In the genomic region with DNA sequence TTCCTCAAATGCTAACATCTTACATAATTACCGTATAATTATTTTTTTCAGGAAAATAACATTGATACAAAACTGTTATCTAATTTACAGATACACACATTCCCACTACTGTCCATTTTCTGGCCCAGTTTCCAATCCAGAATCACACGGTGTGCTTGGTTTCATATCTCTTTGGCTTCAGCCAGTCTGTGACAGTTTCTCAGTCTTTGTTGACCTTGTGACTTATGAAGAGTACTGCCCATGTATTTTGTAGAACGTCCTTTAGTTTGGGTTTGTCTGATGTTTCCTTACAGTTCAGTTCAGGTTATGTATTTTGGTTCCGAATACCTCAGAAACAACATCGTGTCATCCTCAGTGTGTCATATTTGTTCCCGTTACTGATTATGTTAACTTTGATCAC, we compare ENCODE assay signal across 34 cellular contexts.
"Had no signal": no experiment of that assay in that cellular context is flagged by ENCODE, and none has a peak within 500 bp of the region (broad histone marks: within the 10 kb centered on the region; RNA-seq: fewer than 3 reads in every experiment).

No MANE protein-coding gene starts in this region.

- H3K27me3 Mint-ChIP-seq: dendritic cell treated with granulocyte-macrophage colony-stimulating factor and Interleukin-4, amounts not matched to agents 40 ng/mL and 50 ng/mL, for 4 days; memory B cell; naive B cell; natural killer cell treated with Interleukin-12 subunit alpha and Interleukin-12 subunit beta and Interleukin-15 and Interleukin-18, amount 100 ng/mL, for 72 hours; progenitor cell of endocrine pancreas; stimulated activated naive CD8-positive, alpha-beta T cell treated with anti-CD3 and anti-CD28 coated beads, Interleukin-15, amount 100 ng/mL, for 72 hours had no signal

- H3K4me3 Mint-ChIP-seq: dendritic cell treated with granulocyte-macrophage colony-stimulating factor and Interleukin-4, amounts not matched to agents 40 ng/mL and 50 ng/mL, for 4 days; endodermal cell; memory B cell; mesothelial cell of epicardium; naive B cell; natural killer cell treated with Interleukin-12 subunit alpha and Interleukin-12 subunit beta and Interleukin-15 and Interleukin-18, amount 100 ng/mL, for 72 hours; neural crest cell; stimulated activated naive CD8-positive, alpha-beta T cell treated with anti-CD3 and anti-CD28 coated beads, Interleukin-15, amount 100 ng/mL, for 72 hours had no signal

- H3K27ac Mint-ChIP-seq: dendritic cell treated with granulocyte-macrophage colony-stimulating factor and Interleukin-4, amounts not matched to agents 40 ng/mL and 50 ng/mL, for 4 days; endodermal cell; mesothelial cell of epicardium; natural killer cell treated with Interleukin-12 subunit alpha and Interleukin-12 subunit beta and Interleukin-15 and Interleukin-18, amount 100 ng/mL, for 72 hours; progenitor cell of endocrine pancreas; stimulated activated naive CD8-positive, alpha-beta T cell treated with anti-CD3 and anti-CD28 coated beads, Interleukin-15, amount 100 ng/mL, for 72 hours had no signal

- H3K9me3 Mint-ChIP-seq: dendritic cell treated with granulocyte-macrophage colony-stimulating factor and Interleukin-4, amounts not matched to agents 40 ng/mL and 50 ng/mL, for 4 days; endodermal cell; memory B cell; mesothelial cell of epicardium; naive B cell; natural killer cell treated with Interleukin-12 subunit alpha and Interleukin-12 subunit beta and Interleukin-15 and Interleukin-18, amount 100 ng/mL, for 72 hours; neural crest cell; stimulated activated naive CD8-positive, alpha-beta T cell treated with anti-CD3 and anti-CD28 coated beads, Interleukin-15, amount 100 ng/mL, for 72 hours had no signal

- DNase-seq: colonic mucosa; effector CD8-positive, alpha-beta T cell; endodermal cell; foreskin fibroblast; gastrocnemius medialis; head of caudate nucleus; kidney; left ventricle myocardium inferior; mucosa of descending colon; naive B cell; stimulated activated CD4-positive, alpha-beta T cell treated with anti-CD3 and anti-CD28 coated beads, Interleukin-12 subunit alpha, Interleukin-12 subunit beta, amount 100 ng/mL, for 4 hours; stimulated activated CD4-positive, alpha-beta T cell treated with anti-CD3 and anti-CD28 coated beads, Interleukin-1b, Interleukin-23, amount 100 ng/mL, for 48 hours; stimulated activated CD4-positive, alpha-beta T cell treated with anti-CD3 and anti-CD28 coated beads, Interleukin-4, amount 100 ng/mL, for 1 hour; stimulated activated CD8-positive, alpha-beta memory T cell treated with anti-CD3 and anti-CD28 coated beads, Interleukin-4, amount 100 ng/mL, for 48 hours; stimulated activated naive CD4-positive, alpha-beta T cell; stimulated activated naive CD8-positive, alpha-beta T cell treated with anti-CD3 and anti-CD28 coated beads, Interleukin-15, amount 100 ng/mL, for 72 hours; thyroid gland; trophoblast cell had no signal

- ATAC-seq: esophagus mucosa; gastrocnemius medialis; mucosa of descending colon; natural killer cell treated with Interleukin-12 subunit alpha and Interleukin-12 subunit beta and Interleukin-15 and Interleukin-18, amount 100 ng/mL, for 72 hours; sciatic nerve; stimulated activated naive CD8-positive, alpha-beta T cell treated with anti-CD3 and anti-CD28 coated beads, Interleukin-15, amount 100 ng/mL, for 72 hours had no signal

- H3K9me3 ChIP-seq: colonic mucosa, gastrocnemius medialis, left ventricle myocardium inferior, mucosa of descending colon, neutrophil, suprapubic skin, thyroid gland, vagina had no signal

- H3K4me3 ChIP-seq: colonic mucosa, gastrocnemius medialis, hepatocyte, left ventricle myocardium inferior, lung, mucosa of descending colon, smooth muscle cell, suprapubic skin, thyroid gland, vagina had no signal

- H3K36me3 ChIP-seq: colonic mucosa, neutrophil, thyroid gland had no signal

- H3K36me3 Mint-ChIP-seq: naive B cell had no signal

- H3K4me1 Mint-ChIP-seq: memory B cell; mesothelial cell of epicardium; neural crest cell; stimulated activated naive CD8-positive, alpha-beta T cell treated with anti-CD3 and anti-CD28 coated beads, Interleukin-15, amount 100 ng/mL, for 72 hours had no signal

- H3K27me3 ChIP-seq: colonic mucosa, gastrocnemius medialis, hepatocyte, neutrophil, suprapubic skin, thyroid gland, vagina had no signal

- H3K4me1 ChIP-seq: colonic mucosa, gastrocnemius medialis, left ventricle myocardium inferior, parathyroid adenoma, suprapubic skin, vagina had no signal

- H3K27ac ChIP-seq: colonic mucosa, epithelial cell of prostate, gastrocnemius medialis, hepatocyte, left ventricle myocardium inferior, neutrophil, parathyroid adenoma, suprapubic skin, thyroid gland, vagina had no signal
